In genomic region chr6:112511441-112511840, GRCh38 we compare ENCODE assay signal across 19 cellular contexts.
"Had no signal": no experiment of that assay in that cellular context is flagged by ENCODE, and none has a peak within 500 bp of the region (broad histone marks: within the 10 kb centered on the region; RNA-seq: fewer than 3 reads in every experiment).

No MANE protein-coding gene starts in this region.

- H3K27me3 ChIP-seq: brain microvascular endothelial cell, tibial artery, uterus had no signal

- H3K36me3 ChIP-seq: brain microvascular endothelial cell, tibial artery, uterus had no signal

- DNase-seq: activated B cell treated with CpG ODN at 0.5 μM for 24 hours; activated CD4-positive, alpha-beta T cell treated with anti-CD3 and anti-CD28 coated beads for 48 hours; activated CD8-positive, alpha-beta memory T cell treated with anti-CD3 and anti-CD28 coated beads, Interleukin-2, amount 50 U/mL, for 4 hours; activated CD8-positive, alpha-beta T cell treated with anti-CD3 and anti-CD28 coated beads for 36 hours; activated gamma-delta T cell treated with Interleukin-2 at 50 U/mL for 16 hours; activated naive CD8-positive, alpha-beta T cell treated with anti-CD3 and anti-CD28 coated beads for 36 hours; activated T-cell treated with anti-CD3 and anti-CD28 coated beads, Interleukin-2, amount 50 U/mL, for 72 hours; amygdala; brain microvascular endothelial cell; cerebellar nuclear complex; effector memory CD4-positive, alpha-beta T cell; nucleus accumbens; posterior cingulate gyrus; right cardiac atrium; small intestine; stimulated activated CD4-positive, alpha-beta T cell treated with anti-CD3 and anti-CD28 coated beads, Interleukin-4, amount 100 ng/mL, for 24 hours; stimulated activated naive CD4-positive, alpha-beta T cell; tibial artery; uterus had no signal

- H3K9me3 ChIP-seq: tibial artery, uterus had no signal

- ATAC-seq: activated CD8-positive, alpha-beta T cell treated with anti-CD3 and anti-CD28 coated beads for 36 hours; activated T-cell treated with anti-CD3 and anti-CD28 coated beads, Interleukin-2, amount 50 U/mL, for 72 hours; right cardiac atrium had no signal

- H3K4me3 ChIP-seq: tibial artery, uterus had no signal

- H3K27ac ChIP-seq: brain microvascular endothelial cell, tibial artery, uterus had no signal

- H3K4me1 ChIP-seq: tibial artery, uterus had no signal
